23 cellular contexts compared by ENCODE assay signal in genomic region chr14:105563347-105563737, GRCh38. TPM values are rescaled to one million over a fixed set of nuclear protein-coding genes. Genes with fewer than 3 reads are reported as not detected.
DNase-seq lines count a peak whose midpoint lies in the region; ATAC-seq and TF ChIP-seq lines count a peak whose summit lies in the region.
"Had no signal": no experiment of that assay in that cellular context is flagged by ENCODE, and none has a peak within 500 bp of the region (broad histone marks: within the 10 kb centered on the region; RNA-seq: fewer than 3 reads in every experiment).

No MANE protein-coding gene starts in this region.

- no peaks in the 10 kb centered on the region for H3K36me3 Mint-ChIP-seq in activated naive CD4-positive, alpha-beta T cell treated with anti-CD3 and anti-CD28 coated beads, Interleukin-2, amount 50 U/mL, for 24 hours
- H3K36me3 Mint-ChIP-seq in activated naive CD4-positive, alpha-beta T cell treated with anti-CD3 and anti-CD28 coated beads, Interleukin-2, amount 10 ng/mL, durations not matched to agents 7 days and 5 days, result no peaks in the 10 kb centered on the region
- H3K36me3 Mint-ChIP-seq in endothelial cell (ENCODE audit: low read depth, unreplicated experiment) (peaks cover 23% of the 10 kb centered on the region), progenitor cell of endocrine pancreas (ENCODE audit: insufficient read depth) (peaks cover 6% of the 10 kb centered on the region)
- peaks cover 19% of the 10 kb centered on the region for H3K36me3 Mint-ChIP-seq in stimulated activated memory B cell treated with anti-CD40 and anti-IgM and Interleukin-4, amounts not matched to agents 10 μg/mL and 1 μg/mL and 100 μg/mL, for 72 hours

- H3K4me3 Mint-ChIP-seq in activated naive CD4-positive, alpha-beta T cell treated with anti-CD3 and anti-CD28 coated beads, Interleukin-2, amount 50 U/mL, for 24 hours, result no peak overlapping the region
- no peak overlapping the region for H3K4me3 Mint-ChIP-seq in activated naive CD4-positive, alpha-beta T cell treated with anti-CD3 and anti-CD28 coated beads, Interleukin-2, amount 10 ng/mL, durations not matched to agents 7 days and 5 days
- H3K4me3 Mint-ChIP-seq in endothelial cell (ENCODE audit: unreplicated experiment) (no peak overlapping the region), progenitor cell of endocrine pancreas (ENCODE audit: low read depth) (no peak overlapping the region)
- H3K4me3 Mint-ChIP-seq in stimulated activated memory B cell treated with anti-CD40 and anti-IgM and Interleukin-4, amounts not matched to agents 10 μg/mL and 1 μg/mL and 100 μg/mL, for 72 hours, result peak overlapping the region; percentile 70

- H3K27me3 ChIP-seq in RWPE2 (ENCODE audit: insufficient read depth, poor library complexity, severe bottlenecking), result no peaks in the 10 kb centered on the region
- H3K27me3 ChIP-seq: vagina had no signal

- no peaks in the 10 kb centered on the region for H3K9me3 ChIP-seq in RWPE2 (ENCODE audit: severe bottlenecking)
- H3K9me3 ChIP-seq: A549, vagina had no signal

- no peaks in the 10 kb centered on the region for H3K4me1 ChIP-seq in RWPE2 (ENCODE audit: insufficient read depth, poor library complexity, severe bottlenecking)
- H3K4me1 ChIP-seq: vagina had no signal

- CTCF ChIA-PET in activated naive CD4-positive, alpha-beta T cell treated with anti-CD3 and anti-CD28 coated beads, Interleukin-2, amount 10 ng/mL, durations not matched to agents 7 days and 5 days (lab: Charles Lee), result no interaction called here

- peaks cover 12% of the 10 kb centered on the region for H3K4me1 Mint-ChIP-seq in activated naive CD4-positive, alpha-beta T cell treated with anti-CD3 and anti-CD28 coated beads, Interleukin-2, amount 50 U/mL, for 24 hours
- H3K4me1 Mint-ChIP-seq in activated naive CD4-positive, alpha-beta T cell treated with anti-CD3 and anti-CD28 coated beads, Interleukin-2, amount 10 ng/mL, durations not matched to agents 7 days and 5 days, result no peaks in the 10 kb centered on the region
- H3K4me1 Mint-ChIP-seq in endothelial cell (ENCODE audit: unreplicated experiment) (peaks cover 7% of the 10 kb centered on the region), progenitor cell of endocrine pancreas (ENCODE audit: low read depth) (no peaks in the 10 kb centered on the region)
- peaks cover 45% of the 10 kb centered on the region for H3K4me1 Mint-ChIP-seq in stimulated activated memory B cell treated with anti-CD40 and anti-IgM and Interleukin-4, amounts not matched to agents 10 μg/mL and 1 μg/mL and 100 μg/mL, for 72 hours

- H3K36me3 ChIP-seq in RWPE2 (ENCODE audit: low read depth), result no peaks in the 10 kb centered on the region
- H3K36me3 ChIP-seq: vagina had no signal

- peak overlapping the region; percentile 84 for H3K27ac Mint-ChIP-seq in activated naive CD4-positive, alpha-beta T cell treated with anti-CD3 and anti-CD28 coated beads, Interleukin-2, amount 50 U/mL, for 24 hours
- H3K27ac Mint-ChIP-seq in activated naive CD4-positive, alpha-beta T cell treated with anti-CD3 and anti-CD28 coated beads, Interleukin-2, amount 10 ng/mL, durations not matched to agents 7 days and 5 days, result no peak overlapping the region
- H3K27ac Mint-ChIP-seq in endothelial cell (ENCODE audit: unreplicated experiment), result peak overlapping the region; percentile 42
- H3K27ac Mint-ChIP-seq in stimulated activated memory B cell treated with anti-CD40 and anti-IgM and Interleukin-4, amounts not matched to agents 10 μg/mL and 1 μg/mL and 100 μg/mL, for 72 hours, result peak overlapping the region; percentile 89
- H3K27ac Mint-ChIP-seq in progenitor cell of endocrine pancreas, result no peak overlapping the region

- ATAC-seq in RWPE2 (ENCODE audit: low read depth), result no peak
- ATAC-seq in stimulated activated memory B cell treated with anti-CD40 and anti-IgM and Interleukin-4, amounts not matched to agents 10 μg/mL and 1 μg/mL and 100 μg/mL, for 72 hours, result no peak
- ATAC-seq: A549, left cardiac atrium had no signal

- no peak overlapping the region for H3K4me3 ChIP-seq in RWPE2 (ENCODE audit: severe bottlenecking)
- H3K4me3 ChIP-seq: A549, GM23248, vagina had no signal

- no peaks in the 10 kb centered on the region for H3K27me3 Mint-ChIP-seq in activated naive CD4-positive, alpha-beta T cell treated with anti-CD3 and anti-CD28 coated beads, Interleukin-2, amount 50 U/mL, for 24 hours
- H3K27me3 Mint-ChIP-seq in activated naive CD4-positive, alpha-beta T cell treated with anti-CD3 and anti-CD28 coated beads, Interleukin-2, amount 10 ng/mL, durations not matched to agents 7 days and 5 days, result no peaks in the 10 kb centered on the region
- H3K27me3 Mint-ChIP-seq in endothelial cell (ENCODE audit: unreplicated experiment) (peaks cover 18% of the 10 kb centered on the region), progenitor cell of endocrine pancreas (no peaks in the 10 kb centered on the region)
- no peaks in the 10 kb centered on the region for H3K27me3 Mint-ChIP-seq in stimulated activated memory B cell treated with anti-CD40 and anti-IgM and Interleukin-4, amounts not matched to agents 10 μg/mL and 1 μg/mL and 100 μg/mL, for 72 hours

- no peak for DNase-seq in activated naive CD4-positive, alpha-beta T cell treated with anti-CD3 and anti-CD28 coated beads, Interleukin-2, amount 10 ng/mL, durations not matched to agents 7 days and 5 days
- DNase-seq in RWPE2 (ENCODE audit: low spot score) (peak; percentile 18), endothelial cell (ENCODE audit: low spot score) (no peak), progenitor cell of endocrine pancreas (ENCODE audit: low spot score, unreplicated experiment) (no peak), NCI-H510A (lab: John Stamatoyannopoulos, UW) (no peak), NCI-H1105 (lab: John Stamatoyannopoulos, UW) (no peak)
- DNase-seq: activated CD4-positive, CD25-positive, alpha-beta regulatory T cell treated with anti-CD3 and anti-CD28 coated beads, Interleukin-2, amount 50 U/mL, for 72 hours; activated naive CD4-positive, alpha-beta T cell treated with anti-CD3 and anti-CD28 coated beads, Interleukin-2, amount 50 U/mL, for 16 hours; activated T-cell treated with anti-CD3 and anti-CD28 coated beads, Interleukin-2, amount 50 U/mL, for 48 hours; central memory CD4-positive, alpha-beta T cell; GF-D8; glutamatergic neuron; GM23248; left cardiac atrium; NCI-H1092; NCI-H2029 treated with DMSO at 0.1 percent for 48 hours; NCI-H2227 treated with DMSO at 0.1 percent for 48 hours; Right ventricle myocardium superior; SW 1271 had no signal

- H3K27ac ChIP-seq in RWPE2 (ENCODE audit: poor library complexity, severe bottlenecking), result no peak overlapping the region
- H3K27ac ChIP-seq: A549, GM23248, vagina had no signal

- H3K9me3 Mint-ChIP-seq in activated naive CD4-positive, alpha-beta T cell treated with anti-CD3 and anti-CD28 coated beads, Interleukin-2, amount 50 U/mL, for 24 hours, result no peaks in the 10 kb centered on the region
- H3K9me3 Mint-ChIP-seq in activated naive CD4-positive, alpha-beta T cell treated with anti-CD3 and anti-CD28 coated beads, Interleukin-2, amount 10 ng/mL, durations not matched to agents 7 days and 5 days, result peaks cover 12% of the 10 kb centered on the region
- H3K9me3 Mint-ChIP-seq in endothelial cell (ENCODE audit: unreplicated experiment) (peaks cover 25% of the 10 kb centered on the region), progenitor cell of endocrine pancreas (ENCODE audit: low read depth) (peaks cover 23% of the 10 kb centered on the region)
- peaks cover 20% of the 10 kb centered on the region for H3K9me3 Mint-ChIP-seq in stimulated activated memory B cell treated with anti-CD40 and anti-IgM and Interleukin-4, amounts not matched to agents 10 μg/mL and 1 μg/mL and 100 μg/mL, for 72 hours

- TF ChIP-seq CTCF in RWPE2 (IDR thresholded peaks at IDR 0.05; ENCODE audit: poor library complexity, severe bottlenecking), result no peak
- no peak for TF ChIP-seq CTCF in endothelial cell (IDR thresholded peaks at IDR 0.05; ENCODE audit: unreplicated experiment)
- no peak for TF ChIP-seq CTCF in progenitor cell of endocrine pancreas (IDR thresholded peaks at IDR 0.05; ENCODE audit: unreplicated experiment)

RNA-seq across cellular contexts. Expression of gene TMEM121, which starts 37.0 kb away (rescaled TPM):
- total RNA-seq in endothelial cell (ENCODE audit: unreplicated experiment), result 1.6 TPM
- total RNA-seq in progenitor cell of endocrine pancreas, result 3.9 and 4.5 TPM in 2 replicates

Comparison
In these comparisons a context has a peak if more than half of its experiments do, and no peak if none do; other contexts are left out.
1. H3K27ac Mint-ChIP-seq: peak in activated naive CD4-positive, alpha-beta T cell treated with anti-CD3 and anti-CD28 coated beads, Interleukin-2, amount 50 U/mL, for 24 hours (single experiment), endothelial cell (single experiment) and stimulated activated memory B cell treated with anti-CD40 and anti-IgM and Interleukin-4, amounts not matched to agents 10 μg/mL and 1 μg/mL and 100 μg/mL, for 72 hours (single experiment); none in activated naive CD4-positive, alpha-beta T cell treated with anti-CD3 and anti-CD28 coated beads, Interleukin-2, amount 10 ng/mL, durations not matched to agents 7 days and 5 days (single experiment) and progenitor cell of endocrine pancreas (single experiment).